Comparison of ENCODE assay signal across 25 cellular contexts in the genomic region with DNA sequence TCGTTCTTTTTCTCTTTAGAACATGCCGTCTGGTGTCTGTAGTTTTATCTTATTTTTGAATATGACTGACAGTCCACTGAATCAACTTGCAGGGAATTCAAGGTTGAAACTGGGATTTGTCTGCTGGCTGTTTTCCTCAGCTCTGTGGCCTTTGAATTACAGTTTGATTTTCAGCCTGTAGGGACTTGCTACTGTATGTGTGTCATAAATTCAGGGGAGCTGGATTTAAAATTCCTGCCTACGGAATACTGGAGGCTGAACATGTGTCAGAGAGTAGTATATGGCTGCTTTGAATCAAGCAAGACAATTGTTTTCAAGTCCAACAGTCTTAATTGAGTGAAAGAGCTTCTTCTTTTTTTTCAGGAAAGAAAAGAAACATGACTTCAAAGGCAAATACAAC. TPM values are rescaled to one million over a fixed set of nuclear protein-coding genes. Genes with fewer than 3 reads are reported as not detected.
DNase-seq lines count a peak whose midpoint lies in the region; ATAC-seq, FAIRE-seq and TF ChIP-seq lines count a peak whose summit lies in the region.
"Had no signal": no experiment of that assay in that cellular context is flagged by ENCODE, and none has a peak within 500 bp of the region (broad histone marks: within the 10 kb centered on the region; RNA-seq: fewer than 3 reads in every experiment).

No MANE protein-coding gene starts in this region.

- H3K27me3 ChIP-seq in esophagus squamous epithelium (no peaks in the 10 kb centered on the region), left ventricle myocardium inferior (ENCODE audit: low read depth) (no peaks in the 10 kb centered on the region), mesenchymal stem cell (ENCODE audit: control insufficient read depth in 1 of 2, insufficient read depth in 1 of 2, low read length in 2 of 2) (no peaks in the 10 kb centered on the region), vagina (no peaks in the 10 kb centered on the region)

- H3K4me1 ChIP-seq in esophagus squamous epithelium (peaks cover 0 to 55% (median 21%) of the 10 kb centered on the region in 3 donors), left ventricle myocardium inferior (peaks cover 80% of the 10 kb centered on the region), mesenchymal stem cell (ENCODE audit: control insufficient read depth, insufficient read depth, low read depth, low read length) (no peaks in the 10 kb centered on the region), vagina (peaks cover 29% of the 10 kb centered on the region)

- CTCF ChIA-PET in RWPE1 (lab: Yijun Ruan, JAX) = interaction anchor here (0.6 to 0.7 kb wide), 3 partner anchors 572 to 1301 kb away, joined by 3 to 4 read pairs (median 3); no protein-coding TSS in a partner anchor

- intact Hi-C loops in esophagus squamous epithelium (cut with DNase I) (no loop called here), natural killer cell (cut with micrococcal nuclease) (loop anchor here (2.0 kb wide), 1 partner anchor 775 kb away; no protein-coding TSS in a partner anchor), left ventricle myocardium inferior (cut with micrococcal nuclease) (no loop called here), vagina (cut with DNase I) (loop anchor here (2.0 kb wide), 1 partner anchor 37 kb away; no protein-coding TSS in a partner anchor)

- H3K4ac ChIP-seq in mesenchymal stem cell (ENCODE audit: low read depth in 1 of 2, low read length in 2 of 2) = no peak overlapping the region

- H3K36me3 ChIP-seq in esophagus squamous epithelium = no peaks in the 10 kb centered on the region
- H3K36me3 ChIP-seq in left ventricle myocardium inferior = peaks cover 17% of the 10 kb centered on the region
- no peaks in the 10 kb centered on the region for H3K36me3 ChIP-seq in mesenchymal stem cell (ENCODE audit: control insufficient read depth in 1 of 2, insufficient read depth in 2 of 2, low read depth in 1 of 2, low read length in 2 of 2)
- no peaks in the 10 kb centered on the region for H3K36me3 ChIP-seq in vagina

- DNase-seq in H54 (ENCODE audit: insufficient read length, low spot score) (no peak), RWPE1 (ENCODE audit: low spot score) (peak; percentile 3), esophagus squamous epithelium (lab: John Stamatoyannopoulos, UW) (no peak), natural killer cell (no peak), SK-N-DZ (ENCODE audit: low spot score) (no peak), left ventricle myocardium inferior (no peak), mesenchymal stem cell (no peak), vagina (ENCODE audit: extremely low spot score in 2 of 2) (no peak)
- DNase-seq: AML-193; C1 segment of cervical spinal cord; CD8-positive, alpha-beta T cell; DND-41; GOT3; KG1; NCI-H1417; NCI-H1694 treated with DMSO at 0.1 percent for 48 hours; NCI-H2081 treated with DMSO at 0.1 percent for 48 hours; NCI-H2171 treated with DMSO at 0.1 percent for 48 hours; NCI-H524 treated with DMSO at 0.1 percent for 48 hours; PC-3; SHP77 treated with DMSO at 0.1 percent for 48 hours had no signal

- no peak overlapping the region for H3K4me2 ChIP-seq in mesenchymal stem cell (ENCODE audit: low read length, poor library complexity, severe bottlenecking)

- TF ChIP-seq CTCF in RWPE1 (conservative IDR thresholded peaks at IDR 0.05; ENCODE audit: low read depth) (no peak), esophagus squamous epithelium (IDR thresholded peaks at IDR 0.05) (no peak), natural killer cell (IDR thresholded peaks at IDR 0.05) (no peak), left ventricle myocardium inferior (IDR thresholded peaks at IDR 0.05; ENCODE audit: borderline replicate concordance) (no peak), vagina (IDR thresholded peaks at IDR 0.05) (no peak)

- no peak overlapping the region for H4K8ac ChIP-seq in mesenchymal stem cell (ENCODE audit: low read length)

- no peak overlapping the region for H2BK5ac ChIP-seq in mesenchymal stem cell (ENCODE audit: low read depth, low read length, poor library complexity, severe bottlenecking)

- no peak overlapping the region for H4K91ac ChIP-seq in mesenchymal stem cell (ENCODE audit: low read length)

- H2AFZ ChIP-seq in mesenchymal stem cell (ENCODE audit: low read depth, low read length) = no peak overlapping the region

- H3K9me3 ChIP-seq in esophagus squamous epithelium = no peaks in the 10 kb centered on the region
- H3K9me3 ChIP-seq in left ventricle myocardium inferior (replicated peaks) = no peaks in the 10 kb centered on the region
- H3K9me3 ChIP-seq in mesenchymal stem cell (ENCODE audit: control insufficient read depth, low read length) = no peaks in the 10 kb centered on the region
- H3K9me3 ChIP-seq in vagina = no peaks in the 10 kb centered on the region

- no peak overlapping the region for H2BK15ac ChIP-seq in mesenchymal stem cell (ENCODE audit: low read depth, poor library complexity, severe bottlenecking)

- H3K27ac Mint-ChIP-seq in natural killer cell = peak overlapping the region; percentile 84 to 90
- H3K27ac Mint-ChIP-seq: CD8-positive, alpha-beta T cell had no signal

- no peaks in the 10 kb centered on the region for H3K79me1 ChIP-seq in mesenchymal stem cell (replicated peaks; ENCODE audit: low read length, poor library complexity, severe bottlenecking)

- POLR2A ChIA-PET in RWPE1 (lab: Yijun Ruan, JAX; ENCODE audit: low non-redundant PET) = no interaction called here

- no peak for ATAC-seq in natural killer cell
- ATAC-seq: CD8-positive, alpha-beta T cell; HCT116; PC-3 had no signal

- no peaks in the 10 kb centered on the region for H3K27me3 Mint-ChIP-seq in natural killer cell (ENCODE audit: low read depth in 2 of 2)

- peaks cover 32 to 37% of the 10 kb centered on the region in 2 donors for H3K4me1 Mint-ChIP-seq in natural killer cell

- H2AK5ac ChIP-seq in mesenchymal stem cell (ENCODE audit: low read length, severe bottlenecking) = no peak overlapping the region

- H2BK120ac ChIP-seq in mesenchymal stem cell (ENCODE audit: low read depth, low read length) = no peak overlapping the region

- 38 to 43% methylated on average over 3 of the region's 3 CpGs for WGBS in esophagus squamous epithelium, 2 donors
- 82% methylated on average over 3 of the region's 3 CpGs for WGBS in mesenchymal stem cell

- no peaks in the 10 kb centered on the region for H3K9me3 Mint-ChIP-seq in natural killer cell
- H3K9me3 Mint-ChIP-seq: CD8-positive, alpha-beta T cell had no signal

- no peak overlapping the region for H3K14ac ChIP-seq in mesenchymal stem cell (ENCODE audit: low read length in 2 of 2)

- no peak for TF ChIP-seq POLR2A in H54 (IDR thresholded peaks at IDR 0.05; ENCODE audit: low read depth, low read length)
- no peak for TF ChIP-seq POLR2A in esophagus squamous epithelium (IDR thresholded peaks at IDR 0.05)
- TF ChIP-seq POLR2A in vagina (IDR thresholded peaks at IDR 0.05) = no peak

- no peak overlapping the region for H2BK12ac ChIP-seq in mesenchymal stem cell (ENCODE audit: low read length in 2 of 2)

- no peak overlapping the region for H3K18ac ChIP-seq in mesenchymal stem cell (ENCODE audit: low read depth in 1 of 2, low read length in 2 of 2)

- FAIRE-seq in H54 (lab: Jason Lieb, UNC) = peak; percentile 27
- FAIRE-seq: GM12891, GM18507, HTR-8/SVneo had no signal

- H3K27ac ChIP-seq in RWPE1 (no peak overlapping the region), esophagus squamous epithelium (peak overlapping the region in 3 of 4 donors; percentile 10 to 45 (median 28)), left ventricle myocardium inferior (replicated peaks) (no peak overlapping the region), mesenchymal stem cell (ENCODE audit: low read length, poor library complexity, severe bottlenecking) (no peak overlapping the region), vagina (no peak overlapping the region)

- peak overlapping the region; percentile 36 for H3K4me3 Mint-ChIP-seq in natural killer cell
- H3K4me3 Mint-ChIP-seq: CD8-positive, alpha-beta T cell had no signal

- no peak overlapping the region for H3K4me3 ChIP-seq in esophagus squamous epithelium
- no peak overlapping the region for H3K4me3 ChIP-seq in left ventricle myocardium inferior
- H3K4me3 ChIP-seq in mesenchymal stem cell (ENCODE audit: insufficient read depth in 1 of 2, low read depth in 1 of 2, low read length in 2 of 2) = no peak overlapping the region
- H3K4me3 ChIP-seq in vagina = no peak overlapping the region

- no peaks in the 10 kb centered on the region for H3K36me3 Mint-ChIP-seq in natural killer cell
- H3K36me3 Mint-ChIP-seq: CD8-positive, alpha-beta T cell had no signal

- no peak overlapping the region for H3K23ac ChIP-seq in mesenchymal stem cell (ENCODE audit: low read length in 2 of 2)

- no peak overlapping the region for H3K9ac ChIP-seq in mesenchymal stem cell (ENCODE audit: low read length)

RNA-seq across cellular contexts. Expression of a gene that starts 33.9 kb away (rescaled TPM):
- 1 to 10 TPM; 1.9 to 9.0 (median 3.5) TPM for total RNA-seq in esophagus squamous epithelium
- total RNA-seq in natural killer cell = not detected
- polyA plus RNA-seq in SK-N-DZ (2014; cell fraction: cytosol; rRNA removed) = 6.5 and 11.3 TPM in 2 replicates
- 4.6 TPM in 2 replicates for polyA plus RNA-seq in SK-N-DZ (2014; cell fraction: nucleus; rRNA removed)
- 15.6 TPM for total RNA-seq in left ventricle myocardium inferior
- 1.1 TPM for polyA plus RNA-seq in mesenchymal stem cell (2013, experiment 1 of 2)
- 1.2 TPM for polyA plus RNA-seq in mesenchymal stem cell (2013, experiment 2 of 2)
- 15.0 TPM for total RNA-seq in vagina
- total RNA-seq: CD8-positive, alpha-beta T cell; PC-3 had no signal

Comparison
In these comparisons a context has a peak if more than half of its experiments do, and no peak if none do; other contexts are left out.
1. H3K27ac ChIP-seq: peak in esophagus squamous epithelium (3 of 4); none in RWPE1 (single experiment), left ventricle myocardium inferior (single experiment), mesenchymal stem cell (single experiment) and vagina (single experiment).
2. intact Hi-C loops: an anchor here in natural killer cell (2.0 kb wide) and vagina (2.0 kb wide); none called in esophagus squamous epithelium and left ventricle myocardium inferior.